Comparison of ENCODE assay signal across 29 cellular contexts in the genomic region with DNA sequence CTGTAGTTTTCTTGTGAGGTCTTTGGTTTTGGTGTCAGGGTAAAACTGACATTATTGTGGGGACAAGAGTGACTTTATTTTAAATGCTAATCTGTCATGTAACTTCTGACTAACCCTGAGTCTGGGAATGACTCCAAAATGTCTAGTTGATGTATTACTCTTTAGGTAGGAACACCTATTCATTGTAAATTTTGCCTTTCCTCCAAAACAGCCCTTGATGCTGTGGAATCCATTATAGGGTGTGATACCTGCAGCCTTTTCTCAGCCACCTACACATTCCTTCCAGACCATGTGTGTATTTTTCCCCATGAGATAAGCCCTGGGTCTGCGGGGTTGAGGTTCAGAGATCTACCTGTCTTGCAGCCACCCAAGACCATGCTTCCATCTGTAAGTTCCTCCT. TPM values are rescaled to one million over a fixed set of nuclear protein-coding genes. Genes with fewer than 3 reads are reported as not detected.
"Had no signal": no experiment of that assay in that cellular context is flagged by ENCODE, and none has a peak within 500 bp of the region (broad histone marks: within the 10 kb centered on the region; RNA-seq: fewer than 3 reads in every experiment).

No MANE protein-coding gene starts in this region.

- H3K27ac ChIP-seq: left lung, lower lobe of right lung, ovary, prostate gland, sigmoid colon, spleen, suprapubic skin, thoracic aorta, tibial artery, upper lobe of right lung had no signal

- H3K36me3 Mint-ChIP-seq: immature natural killer cell; stimulated activated effector memory CD8-positive, alpha-beta T cell treated with anti-CD3 and anti-CD28 coated beads, Interleukin-12 subunit alpha, Interleukin-12 subunit beta, amount 100 ng/mL, for 72 hours had no signal

- H3K27me3 ChIP-seq: ovary, sigmoid colon, spleen, suprapubic skin, upper lobe of right lung had no signal

- H3K4me1 Mint-ChIP-seq: immature natural killer cell; stimulated activated effector memory CD8-positive, alpha-beta T cell treated with anti-CD3 and anti-CD28 coated beads, Interleukin-12 subunit alpha, Interleukin-12 subunit beta, amount 100 ng/mL, for 72 hours had no signal

- H3K4me3 Mint-ChIP-seq: immature natural killer cell; naive thymus-derived CD8-positive, alpha-beta T cell; stimulated activated effector memory CD8-positive, alpha-beta T cell treated with anti-CD3 and anti-CD28 coated beads, Interleukin-12 subunit alpha, Interleukin-12 subunit beta, amount 100 ng/mL, for 72 hours; stimulated activated naive CD8-positive, alpha-beta T cell treated with anti-CD3 and anti-CD28 coated beads, Interleukin-15, Interleukin-2, amounts not matched to agents 100 ng/mL and 50 ng/mL, for 24 hours had no signal

- H3K27ac Mint-ChIP-seq: immature natural killer cell; naive thymus-derived CD8-positive, alpha-beta T cell; stimulated activated effector memory CD8-positive, alpha-beta T cell treated with anti-CD3 and anti-CD28 coated beads, Interleukin-12 subunit alpha, Interleukin-12 subunit beta, amount 100 ng/mL, for 72 hours; stimulated activated naive CD8-positive, alpha-beta T cell treated with anti-CD3 and anti-CD28 coated beads, Interleukin-15, Interleukin-2, amounts not matched to agents 100 ng/mL and 50 ng/mL, for 24 hours had no signal

- ATAC-seq: left colon; left lung; lower lobe of right lung; naive thymus-derived CD8-positive, alpha-beta T cell; right cardiac atrium; stimulated activated effector memory CD8-positive, alpha-beta T cell treated with anti-CD3 and anti-CD28 coated beads, Interleukin-12 subunit alpha, Interleukin-12 subunit beta, amount 100 ng/mL, for 72 hours; upper lobe of right lung had no signal

- H3K36me3 ChIP-seq: left lung, lower lobe of right lung, ovary, prostate gland, sigmoid colon, spleen, suprapubic skin, thoracic aorta, tibial artery, upper lobe of right lung had no signal

- H3K4me1 ChIP-seq: left lung, lower lobe of right lung, prostate gland, sigmoid colon, spleen, suprapubic skin, tibial artery, upper lobe of right lung had no signal

- DNase-seq: hypothalamus; immature natural killer cell; kidney; left colon; left lung; lower lobe of right lung; mammary epithelial cell; mesenchymal stem cell; naive thymus-derived CD8-positive, alpha-beta T cell; ovary; retina; right cardiac atrium; sigmoid colon; small intestine; spleen; stimulated activated CD4-positive, alpha-beta T cell treated with anti-CD3 and anti-CD28 coated beads, Interleukin-4, amount 100 ng/mL, for 24 hours; stimulated activated naive CD4-positive, alpha-beta T cell; tibial artery; upper lobe of right lung had no signal

- H3K4me3 ChIP-seq: left lung, lower lobe of right lung, ovary, prostate gland, sigmoid colon, spleen, suprapubic skin, thoracic aorta, tibial artery, upper lobe of right lung had no signal

- H3K9me3 Mint-ChIP-seq: immature natural killer cell; stimulated activated effector memory CD8-positive, alpha-beta T cell treated with anti-CD3 and anti-CD28 coated beads, Interleukin-12 subunit alpha, Interleukin-12 subunit beta, amount 100 ng/mL, for 72 hours; stimulated activated naive CD8-positive, alpha-beta T cell treated with anti-CD3 and anti-CD28 coated beads, Interleukin-15, Interleukin-2, amounts not matched to agents 100 ng/mL and 50 ng/mL, for 24 hours had no signal

- H3K9me3 ChIP-seq: left lung, lower lobe of right lung, ovary, prostate gland, sigmoid colon, spleen, suprapubic skin, thoracic aorta, tibial artery, upper lobe of right lung had no signal

RNA-seq across cellular contexts. Expression of a gene that starts 4.1 kb away (rescaled TPM):
- total RNA-seq: kidney; left colon; left lung; liver; lower lobe of right lung; mammary epithelial cell; mucosa of gallbladder; naive thymus-derived CD8-positive, alpha-beta T cell; omental fat pad; ovary; right cardiac atrium; sigmoid colon; spleen; subcutaneous adipose tissue; suprapubic skin; thoracic aorta; upper lobe of right lung had no signal
- polyA plus RNA-seq: immature natural killer cell; liver; mammary epithelial cell; naive thymus-derived CD8-positive, alpha-beta T cell; neural cell; ovary; right cardiac atrium; sigmoid colon; small intestine; spleen had no signal

RNA-seq across cellular contexts. Expression of a gene that starts 5.5 kb away (rescaled TPM):
- total RNA-seq: left colon; mammary epithelial cell; naive thymus-derived CD8-positive, alpha-beta T cell; sigmoid colon; thoracic aorta; upper lobe of right lung had no signal
- polyA plus RNA-seq: immature natural killer cell; mammary epithelial cell; naive thymus-derived CD8-positive, alpha-beta T cell; neural cell had no signal

RNA-seq across cellular contexts. Expression of a gene that starts 19.7 kb away (rescaled TPM):
- total RNA-seq: left lung, sigmoid colon, suprapubic skin had no signal
- polyA plus RNA-seq: neural cell had no signal

RNA-seq across cellular contexts. Expression of a gene that starts 24.4 kb away (rescaled TPM):
- polyA plus RNA-seq: immature natural killer cell had no signal
